ENCODE assay signal across 20 cellular contexts in genomic region chr13:67355791-67356190, GRCh38.
"Had no signal": no experiment of that assay in that cellular context is flagged by ENCODE, and none has a peak within 500 bp of the region (broad histone marks: within the 10 kb centered on the region; RNA-seq: fewer than 3 reads in every experiment).

No MANE protein-coding gene starts in this region.

- H3K4me1 ChIP-seq: ascending aorta, left ventricle myocardium inferior, parathyroid adenoma had no signal

- H3K4me1 Mint-ChIP-seq: activated CD4-positive, alpha-beta T cell treated with anti-CD3 and anti-CD28 coated beads, Interleukin-2, amount 10 ng/mL, durations not matched to agents 7 days and 5 days; immature natural killer cell had no signal

- ATAC-seq: activated CD4-positive, CD25-positive, alpha-beta regulatory T cell treated with anti-CD3 and anti-CD28 coated beads, Interleukin-2, amount 50 U/mL, for 24 hours; sciatic nerve; stimulated activated naive B cell treated with anti-CD40 and anti-IgM and Interleukin-4, amounts not matched to agents 10 μg/mL and 1 μg/mL and 100 μg/mL, for 72 hours had no signal

- H3K27ac Mint-ChIP-seq: activated CD4-positive, alpha-beta T cell treated with anti-CD3 and anti-CD28 coated beads, Interleukin-2, amount 10 ng/mL, durations not matched to agents 7 days and 5 days; immature natural killer cell; stimulated activated naive B cell treated with anti-CD40 and anti-IgM and Interleukin-4, amounts not matched to agents 10 μg/mL and 1 μg/mL and 100 μg/mL, for 72 hours had no signal

- H3K9ac ChIP-seq: parathyroid adenoma had no signal

- H3K27me3 Mint-ChIP-seq: activated CD4-positive, alpha-beta T cell treated with anti-CD3 and anti-CD28 coated beads, Interleukin-2, amount 10 ng/mL, durations not matched to agents 7 days and 5 days; naive B cell; stimulated activated naive B cell treated with anti-CD40 and anti-IgM and Interleukin-4, amounts not matched to agents 10 μg/mL and 1 μg/mL and 100 μg/mL, for 72 hours had no signal

- DNase-seq: activated CD4-positive, alpha-beta T cell treated with anti-CD3 and anti-CD28 coated beads, Interleukin-2, amount 10 ng/mL, durations not matched to agents 7 days and 5 days; activated CD8-positive, alpha-beta memory T cell treated with anti-CD3 and anti-CD28 coated beads, Interleukin-2, amount 50 U/mL, for 48 hours; activated effector memory CD4-positive, alpha-beta T cell treated with anti-CD3 and anti-CD28 coated beads, Interleukin-2, amount 50 U/mL, for 16 hours; activated naive CD4-positive, alpha-beta T cell treated with anti-CD3 and anti-CD28 coated beads, Interleukin-2, amount 50 U/mL, for 16 hours; activated T-cell treated with anti-CD3 and anti-CD28 coated beads, Interleukin-2, amount 50 U/mL, for 48 hours; cerebellar nuclear complex; cortex of kidney; head of caudate nucleus; immature natural killer cell; kidney glomerular epithelial cell; left ventricle myocardium inferior; naive B cell; stimulated activated naive B cell treated with anti-CD40 and anti-IgM and Interleukin-4, amounts not matched to agents 10 μg/mL and 1 μg/mL and 100 μg/mL, for 72 hours; T1000 had no signal

- H3K27me3 ChIP-seq: ascending aorta had no signal

- H3K36me3 Mint-ChIP-seq: immature natural killer cell; naive B cell; stimulated activated naive B cell treated with anti-CD40 and anti-IgM and Interleukin-4, amounts not matched to agents 10 μg/mL and 1 μg/mL and 100 μg/mL, for 72 hours had no signal

- H3K79me2 ChIP-seq: parathyroid adenoma had no signal

- H3K9me3 Mint-ChIP-seq: activated CD4-positive, alpha-beta T cell treated with anti-CD3 and anti-CD28 coated beads, Interleukin-2, amount 10 ng/mL, durations not matched to agents 7 days and 5 days had no signal

- H2AFZ ChIP-seq: parathyroid adenoma had no signal

- H3K27ac ChIP-seq: ascending aorta, left ventricle myocardium inferior, parathyroid adenoma had no signal

- H3K4me3 Mint-ChIP-seq: activated CD4-positive, alpha-beta T cell treated with anti-CD3 and anti-CD28 coated beads, Interleukin-2, amount 10 ng/mL, durations not matched to agents 7 days and 5 days; immature natural killer cell; naive B cell; neural crest cell; stimulated activated naive B cell treated with anti-CD40 and anti-IgM and Interleukin-4, amounts not matched to agents 10 μg/mL and 1 μg/mL and 100 μg/mL, for 72 hours had no signal

- H3K36me3 ChIP-seq: ascending aorta, left ventricle myocardium inferior had no signal

- H3K9me3 ChIP-seq: ascending aorta had no signal

- FAIRE-seq: bronchial epithelial cell had no signal

- H3K4me3 ChIP-seq: ascending aorta, left ventricle myocardium inferior had no signal
